In the genomic region with DNA sequence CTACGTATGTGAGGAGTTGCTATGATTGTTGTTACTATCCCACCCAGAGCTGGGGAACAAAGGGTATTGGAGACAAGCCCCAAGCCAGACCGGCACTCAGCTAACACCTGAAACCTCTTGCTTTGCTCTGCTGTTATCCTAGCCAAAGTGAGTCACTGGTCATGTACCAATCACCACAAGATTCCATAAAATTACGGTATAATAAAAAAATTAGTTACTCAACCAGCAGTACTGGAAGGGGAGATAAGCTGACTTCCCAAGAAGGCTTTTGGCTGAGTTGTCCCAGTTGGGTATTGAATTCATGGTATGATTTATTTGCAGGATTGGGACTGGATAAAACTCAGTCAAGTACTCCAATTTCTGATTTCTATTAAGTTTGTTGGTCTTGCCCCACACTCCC, we compare ENCODE assay signal across 21 cellular contexts. TPM values are rescaled to one million over a fixed set of nuclear protein-coding genes. Genes with fewer than 3 reads are reported as not detected.
DNase-seq lines count a peak whose midpoint lies in the region; ATAC-seq and TF ChIP-seq lines count a peak whose summit lies in the region.
"Had no signal": no experiment of that assay in that cellular context is flagged by ENCODE, and none has a peak within 500 bp of the region (broad histone marks: within the 10 kb centered on the region; RNA-seq: fewer than 3 reads in every experiment).

No MANE protein-coding gene starts in this region.

- no peaks in the 10 kb centered on the region for H3K9me3 ChIP-seq in skeletal muscle tissue (ENCODE audit: control insufficient read depth in 3 of 3, low read length in 3 of 3)
- H3K9me3 ChIP-seq: SJCRH30 had no signal

- H3K4me3 ChIP-seq in fibroblast of mammary gland (ENCODE audit: control insufficient read depth, low read depth, low read length) (no peak overlapping the region), skeletal muscle tissue (ENCODE audit: low read length in 3 of 3) (no peak overlapping the region)
- H3K4me3 ChIP-seq: SJCRH30 had no signal

- peak; percentile 32 for ATAC-seq in SK-N-SH treated with all-trans-retinoic acid at 6 μM for 48 hours
- ATAC-seq in GM18909 (IDR thresholded peaks at IDR 0.05; ENCODE audit: poor library complexity, unreplicated experiment), result no peak
- ATAC-seq in GM19455 (IDR thresholded peaks at IDR 0.05; ENCODE audit: unreplicated experiment), result no peak
- ATAC-seq: HepG2, left colon had no signal

- no peaks in the 10 kb centered on the region for H3K36me3 ChIP-seq in skeletal muscle tissue (ENCODE audit: control insufficient read depth in 3 of 3, insufficient read depth in 3 of 3, low read length in 3 of 3)
- H3K36me3 ChIP-seq: SJCRH30 had no signal

- DNase-seq in ELR (ENCODE audit: low read depth), result peak; percentile 68
- DNase-seq in fibroblast of mammary gland (ENCODE audit: low read depth), result peak; percentile 85
- DNase-seq in HT-29 (ENCODE audit: low spot score), result no peak
- DNase-seq in effector CD8-positive, alpha-beta T cell (lab: John Stamatoyannopoulos, UW), result no peak
- DNase-seq: activated CD4-positive, alpha-beta T cell treated with anti-CD3 and anti-CD28 coated beads, Interleukin-2, amount 50 U/mL, for 48 hours; anterior cingulate cortex; CD4-positive, CD25-positive, alpha-beta regulatory T cell; DND-41; effector CD4-positive, alpha-beta T cell; head of caudate nucleus; left colon; NCI-H1048; NK-92 treated with Interleukin-12 subunit alpha and Interleukin-12 subunit beta, amount 100 ng/mL, for 24 hours; SJCRH30; substantia nigra had no signal

- H3K27me3 ChIP-seq in skeletal muscle tissue (ENCODE audit: control insufficient read depth in 3 of 3, insufficient read depth in 3 of 3, low read length in 3 of 3), result no peaks in the 10 kb centered on the region
- H3K27me3 ChIP-seq: SJCRH30 had no signal

- H3K9ac ChIP-seq in skeletal muscle tissue (ENCODE audit: low read depth in 1 of 3, low read length in 3 of 3), result no peak overlapping the region
- H3K9ac ChIP-seq: parathyroid adenoma had no signal

- TF ChIP-seq CTCF in fibroblast of mammary gland (conservative IDR thresholded peaks at IDR 0.05; ENCODE audit: control insufficient read depth, insufficient read depth, low read depth, low read length), result no peak

- no peaks in the 10 kb centered on the region for H3K4me1 ChIP-seq in skeletal muscle tissue (ENCODE audit: control insufficient read depth in 3 of 3, insufficient read depth in 3 of 3, low read length in 3 of 3)
- H3K4me1 ChIP-seq: parathyroid adenoma, SJCRH30 had no signal

- peak overlapping the region; percentile 4 for H3K27ac ChIP-seq in skeletal muscle tissue (ENCODE audit: low read depth, low read length)
- H3K27ac ChIP-seq: parathyroid adenoma, SJCRH30 had no signal

TF ChIP-seq in SK-N-SH treated with all-trans-retinoic acid at 6 μM for 48 hours, 23 proteins besides CTCF, POLR2A, EP300 and RAD21:
- TF ChIP-seq CSDC2 (CRISPR knock-in tag; IDR thresholded peaks at IDR 0.05) (no peak), ISL1 (CRISPR knock-in tag; IDR thresholded peaks at IDR 0.05) (no peak), RARB (CRISPR knock-in tag; IDR thresholded peaks at IDR 0.05) (no peak), SNAI2 (CRISPR knock-in tag; IDR thresholded peaks at IDR 0.05) (no peak), ZNF70 (CRISPR knock-in tag; IDR thresholded peaks at IDR 0.05) (no peak), PPARA (CRISPR knock-in tag; IDR thresholded peaks at IDR 0.05; ENCODE audit: borderline replicate concordance) (no peak)
- TF ChIP-seq, protein P1, sequence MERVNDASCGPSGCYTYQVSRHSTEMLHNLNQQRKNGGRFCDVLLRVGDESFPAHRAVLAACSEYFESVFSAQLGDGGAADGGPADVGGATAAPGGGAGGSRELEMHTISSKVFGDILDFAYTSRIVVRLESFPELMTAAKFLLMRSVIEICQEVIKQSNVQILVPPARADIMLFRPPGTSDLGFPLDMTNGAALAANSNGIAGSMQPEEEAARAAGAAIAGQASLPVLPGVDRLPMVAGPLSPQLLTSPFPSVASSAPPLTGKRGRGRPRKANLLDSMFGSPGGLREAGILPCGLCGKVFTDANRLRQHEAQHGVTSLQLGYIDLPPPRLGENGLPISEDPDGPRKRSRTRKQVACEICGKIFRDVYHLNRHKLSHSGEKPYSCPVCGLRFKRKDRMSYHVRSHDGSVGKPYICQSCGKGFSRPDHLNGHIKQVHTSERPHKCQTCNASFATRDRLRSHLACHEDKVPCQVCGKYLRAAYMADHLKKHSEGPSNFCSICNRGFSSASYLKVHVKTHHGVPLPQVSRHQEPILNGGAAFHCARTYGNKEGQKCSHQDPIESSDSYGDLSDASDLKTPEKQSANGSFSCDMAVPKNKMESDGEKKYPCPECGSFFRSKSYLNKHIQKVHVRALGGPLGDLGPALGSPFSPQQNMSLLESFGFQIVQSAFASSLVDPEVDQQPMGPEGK (CRISPR knock-in tag; IDR thresholded peaks at IDR 0.05; ENCODE audit: borderline replicate concordance), result no peak
- TF ChIP-seq, protein P2, sequence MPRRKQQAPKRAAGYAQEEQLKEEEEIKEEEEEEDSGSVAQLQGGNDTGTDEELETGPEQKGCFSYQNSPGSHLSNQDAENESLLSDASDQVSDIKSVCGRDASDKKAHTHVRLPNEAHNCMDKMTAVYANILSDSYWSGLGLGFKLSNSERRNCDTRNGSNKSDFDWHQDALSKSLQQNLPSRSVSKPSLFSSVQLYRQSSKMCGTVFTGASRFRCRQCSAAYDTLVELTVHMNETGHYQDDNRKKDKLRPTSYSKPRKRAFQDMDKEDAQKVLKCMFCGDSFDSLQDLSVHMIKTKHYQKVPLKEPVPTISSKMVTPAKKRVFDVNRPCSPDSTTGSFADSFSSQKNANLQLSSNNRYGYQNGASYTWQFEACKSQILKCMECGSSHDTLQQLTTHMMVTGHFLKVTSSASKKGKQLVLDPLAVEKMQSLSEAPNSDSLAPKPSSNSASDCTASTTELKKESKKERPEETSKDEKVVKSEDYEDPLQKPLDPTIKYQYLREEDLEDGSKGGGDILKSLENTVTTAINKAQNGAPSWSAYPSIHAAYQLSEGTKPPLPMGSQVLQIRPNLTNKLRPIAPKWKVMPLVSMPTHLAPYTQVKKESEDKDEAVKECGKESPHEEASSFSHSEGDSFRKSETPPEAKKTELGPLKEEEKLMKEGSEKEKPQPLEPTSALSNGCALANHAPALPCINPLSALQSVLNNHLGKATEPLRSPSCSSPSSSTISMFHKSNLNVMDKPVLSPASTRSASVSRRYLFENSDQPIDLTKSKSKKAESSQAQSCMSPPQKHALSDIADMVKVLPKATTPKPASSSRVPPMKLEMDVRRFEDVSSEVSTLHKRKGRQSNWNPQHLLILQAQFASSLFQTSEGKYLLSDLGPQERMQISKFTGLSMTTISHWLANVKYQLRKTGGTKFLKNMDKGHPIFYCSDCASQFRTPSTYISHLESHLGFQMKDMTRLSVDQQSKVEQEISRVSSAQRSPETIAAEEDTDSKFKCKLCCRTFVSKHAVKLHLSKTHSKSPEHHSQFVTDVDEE (CRISPR knock-in tag; IDR thresholded peaks at IDR 0.05), result no peak

RNA-seq across cellular contexts. Expression of a gene that starts 5.3 kb away (rescaled TPM):
- 1.0 TPM for total RNA-seq in skeletal muscle tissue
- total RNA-seq in HT-29 (2014; rRNA removed; shearing (Covaris generic)), result 0.53 TPM in 1 of 2 replicates, not detected in the other
- total RNA-seq: CD4-positive, CD25-positive, alpha-beta regulatory T cell had no signal

Comparison
In these comparisons a context has a peak if more than half of its experiments do, and no peak if none do; other contexts are left out.
1. DNase-seq: peak in ELR (single experiment) and fibroblast of mammary gland (single experiment); none in HT-29 (single experiment) and effector CD8-positive, alpha-beta T cell (single experiment).